10 cellular contexts compared by ENCODE assay signal in the genomic region with DNA sequence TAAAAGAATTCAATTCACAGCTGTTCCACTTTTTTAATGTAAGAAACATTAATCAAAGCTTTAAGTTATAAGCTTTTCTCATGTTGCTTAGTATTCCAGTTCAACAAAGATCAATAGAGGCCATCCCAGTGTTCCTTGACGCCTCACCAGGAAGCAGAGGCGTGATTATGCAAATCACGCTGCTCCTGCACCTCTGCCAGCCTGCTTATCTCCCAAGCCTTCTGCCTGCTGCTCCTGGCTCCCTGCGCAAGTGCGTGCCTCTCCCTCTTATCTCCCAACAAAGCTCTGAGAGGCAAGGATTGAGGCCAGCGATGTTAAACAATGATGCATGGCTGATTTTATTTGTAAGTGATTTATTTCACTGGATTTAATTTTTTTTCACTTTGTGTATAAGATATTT. TPM values are rescaled to one million over a fixed set of nuclear protein-coding genes. Genes with fewer than 3 reads are reported as not detected.
DNase-seq lines count a peak whose midpoint lies in the region; ATAC-seq and TF ChIP-seq lines count a peak whose summit lies in the region.
"Had no signal": no experiment of that assay in that cellular context is flagged by ENCODE, and none has a peak within 500 bp of the region (broad histone marks: within the 10 kb centered on the region; RNA-seq: fewer than 3 reads in every experiment).

No MANE protein-coding gene starts in this region.

- no peak overlapping the region for H2BK5ac ChIP-seq in H9 (ENCODE audit: insufficient read length, low read length)

- H3K4ac ChIP-seq in H9 (ENCODE audit: low read depth, low read length) = no peak overlapping the region

- H4K5ac ChIP-seq in H9 (ENCODE audit: insufficient read length, low read depth, low read length) = no peak overlapping the region

- H3K27me3 ChIP-seq in H9 (ENCODE audit: insufficient read depth, low read length) = no peaks in the 10 kb centered on the region

- H2BK12ac ChIP-seq in H9 (ENCODE audit: insufficient read length, low read depth, low read length) = no peak overlapping the region

- H3K4me2 ChIP-seq in H9 (ENCODE audit: insufficient read depth, insufficient read length, low read length) = no peak overlapping the region

- H3K18ac ChIP-seq in H9 (ENCODE audit: insufficient read length, low read depth, low read length) = no peak overlapping the region

- no peaks in the 10 kb centered on the region for H3K36me3 Mint-ChIP-seq in H9 (ENCODE audit: insufficient read depth in 1 of 3, low read depth in 3 of 3)
- H3K36me3 Mint-ChIP-seq in stimulated activated memory B cell treated with anti-CD40 and anti-IgM and Interleukin-4, amounts not matched to agents 10 μg/mL and 1 μg/mL and 100 μg/mL, for 72 hours = peaks cover 14% of the 10 kb centered on the region

- H3K56ac ChIP-seq in H9 (ENCODE audit: insufficient read length, low read depth, low read length) = no peak overlapping the region

- no peaks in the 10 kb centered on the region for H3K9me3 Mint-ChIP-seq in H9
- no peaks in the 10 kb centered on the region for H3K9me3 Mint-ChIP-seq in stimulated activated memory B cell treated with anti-CD40 and anti-IgM and Interleukin-4, amounts not matched to agents 10 μg/mL and 1 μg/mL and 100 μg/mL, for 72 hours

- no peaks in the 10 kb centered on the region for H3K9me3 ChIP-seq in H9 (ENCODE audit: control insufficient read depth, low read depth, low read length)

- H3K9ac ChIP-seq in H9 (ENCODE audit: extremely low read depth, insufficient read length, low read length) = no peak overlapping the region
- H3K9ac ChIP-seq: GM23248 had no signal

- no peak overlapping the region for H4K8ac ChIP-seq in H9 (replicated peaks; ENCODE audit: insufficient read length, low read depth, low read length)

- no peak overlapping the region for H2AFZ ChIP-seq in H9 (ENCODE audit: low read length)
- H2AFZ ChIP-seq: GM23248 had no signal

- peaks cover 3% of the 10 kb centered on the region; the same call in 1 of the 2 replicates for H3K4me1 ChIP-seq in H9 (ENCODE audit: insufficient read depth, low read length)

- H3T11ph ChIP-seq in H9 (ENCODE audit: low read length) = no peak overlapping the region

- H2AK5ac ChIP-seq in H9 (ENCODE audit: insufficient read length, low read length) = no peak overlapping the region

- ATAC-seq in GM19035 (IDR thresholded peaks at IDR 0.05; ENCODE audit: unreplicated experiment) = no peak
- no peak for ATAC-seq in stimulated activated memory B cell treated with anti-CD40 and anti-IgM and Interleukin-4, amounts not matched to agents 10 μg/mL and 1 μg/mL and 100 μg/mL, for 72 hours

- no peak overlapping the region for H2BK120ac ChIP-seq in H9 (ENCODE audit: low read depth, low read length, poor library complexity, severe bottlenecking)

- no peak overlapping the region; the same call in 1 of the 2 replicates for H3K14ac ChIP-seq in H9 (ENCODE audit: insufficient read depth, low read length)

- no peaks in the 10 kb centered on the region for H3K79me2 ChIP-seq in H9 (ENCODE audit: insufficient read depth, low read length)

- peaks cover 3% of the 10 kb centered on the region; the same call in 1 of the 2 replicates for H3K27me3 Mint-ChIP-seq in H9 (ENCODE audit: low read depth)
- H3K27me3 Mint-ChIP-seq in stimulated activated memory B cell treated with anti-CD40 and anti-IgM and Interleukin-4, amounts not matched to agents 10 μg/mL and 1 μg/mL and 100 μg/mL, for 72 hours = no peaks in the 10 kb centered on the region

- peak; percentile 75 for DNase-seq in H9
- peak; percentile 75 for DNase-seq in NCI-H226
- peak; percentile 59 to 66 for DNase-seq in cerebellar nuclear complex (lab: John Stamatoyannopoulos, UW)
- peak; percentile 81 for DNase-seq in mucosa of gallbladder (ENCODE audit: low spot score)
- no peak for DNase-seq in NCI-H1930 (lab: John Stamatoyannopoulos, UW)
- DNase-seq in GM10248 (ENCODE audit: extremely low spot score) = no peak
- DNase-seq: GM23248, Karpas-422 had no signal

- peaks cover 52 to 55% of the 10 kb centered on the region in 2 experiments for H3K4me1 Mint-ChIP-seq in H9
- peaks cover 12% of the 10 kb centered on the region for H3K4me1 Mint-ChIP-seq in stimulated activated memory B cell treated with anti-CD40 and anti-IgM and Interleukin-4, amounts not matched to agents 10 μg/mL and 1 μg/mL and 100 μg/mL, for 72 hours

- no CpG with 5 or more reads among the region's 6 CpGs for WGBS in H9 (ENCODE audit: extremely low coverage, insufficient read length, low lambda C conversion rate)

- no peaks in the 10 kb centered on the region for H4K20me1 ChIP-seq in H9 (ENCODE audit: control insufficient read depth, insufficient read depth, insufficient read length)

- H3K23me2 ChIP-seq in H9 (ENCODE audit: insufficient read length, low read depth, low read length, poor library complexity, severe bottlenecking) = no peaks in the 10 kb centered on the region

- POLR2A ChIA-PET in GM10248 (lab: Yijun Ruan, JAX) = no interaction called here

- no peak for TF ChIP-seq CTCF in H9 (conservative IDR thresholded peaks at IDR 0.05)
- no peak for TF ChIP-seq CTCF in GM10248 (IDR thresholded peaks at IDR 0.05; ENCODE audit: control extremely low read depth, extremely low read depth, low read depth, missing control alignments)

- no peaks in the 10 kb centered on the region for H3K79me1 ChIP-seq in H9 (ENCODE audit: insufficient read depth, low read depth, low read length, poor library complexity, severe bottlenecking)

- peak overlapping the region in 1 of 3 experiments; percentile 76; a peak in 2 of 7 replicates for H3K27ac Mint-ChIP-seq in H9
- H3K27ac Mint-ChIP-seq in stimulated activated memory B cell treated with anti-CD40 and anti-IgM and Interleukin-4, amounts not matched to agents 10 μg/mL and 1 μg/mL and 100 μg/mL, for 72 hours = no peak overlapping the region

- H3K4me3 Mint-ChIP-seq in H9 = no peak overlapping the region
- H3K4me3 Mint-ChIP-seq in stimulated activated memory B cell treated with anti-CD40 and anti-IgM and Interleukin-4, amounts not matched to agents 10 μg/mL and 1 μg/mL and 100 μg/mL, for 72 hours = no peak overlapping the region

- no peak overlapping the region for H4K91ac ChIP-seq in H9 (ENCODE audit: insufficient read length, low read depth, low read length)

- no peak overlapping the region for H3K23ac ChIP-seq in H9 (ENCODE audit: insufficient read length, low read depth, low read length)

- H2BK15ac ChIP-seq in H9 (ENCODE audit: low read depth, low read length) = no peak overlapping the region

- no peak overlapping the region for H2BK20ac ChIP-seq in H9 (ENCODE audit: low read depth, low read length, poor library complexity, severe bottlenecking)

- H3K27ac ChIP-seq in H9 (ENCODE audit: insufficient read length, low read depth, low read length) = no peak overlapping the region
- H3K27ac ChIP-seq: GM23248 had no signal

- CTCF ChIA-PET in GM10248 (lab: Yijun Ruan, JAX) = interaction anchor here (0.7 to 1.1 kb wide), 2 partner anchors 25 to 108 kb away, joined by 3 read pairs; no protein-coding TSS in a partner anchor

RNA-seq across cellular contexts. Expression of a gene that starts 42.8 kb away (rescaled TPM):
- total RNA-seq in H9 (2021) = 0.81 and 0.83 TPM in 2 replicates
- not detected for total RNA-seq in mucosa of gallbladder
- total RNA-seq: GM23248 had no signal

Comparison
In these comparisons a context has a peak if more than half of its experiments do, and no peak if none do; other contexts are left out.
1. DNase-seq: peak in H9 (single experiment), NCI-H226 (single experiment), cerebellar nuclear complex (2 of 2) and mucosa of gallbladder (single experiment); none in NCI-H1930 (0 of 2) and GM10248 (single experiment).